Comparison of ENCODE assay signal across 8 cellular contexts in the genomic region with DNA sequence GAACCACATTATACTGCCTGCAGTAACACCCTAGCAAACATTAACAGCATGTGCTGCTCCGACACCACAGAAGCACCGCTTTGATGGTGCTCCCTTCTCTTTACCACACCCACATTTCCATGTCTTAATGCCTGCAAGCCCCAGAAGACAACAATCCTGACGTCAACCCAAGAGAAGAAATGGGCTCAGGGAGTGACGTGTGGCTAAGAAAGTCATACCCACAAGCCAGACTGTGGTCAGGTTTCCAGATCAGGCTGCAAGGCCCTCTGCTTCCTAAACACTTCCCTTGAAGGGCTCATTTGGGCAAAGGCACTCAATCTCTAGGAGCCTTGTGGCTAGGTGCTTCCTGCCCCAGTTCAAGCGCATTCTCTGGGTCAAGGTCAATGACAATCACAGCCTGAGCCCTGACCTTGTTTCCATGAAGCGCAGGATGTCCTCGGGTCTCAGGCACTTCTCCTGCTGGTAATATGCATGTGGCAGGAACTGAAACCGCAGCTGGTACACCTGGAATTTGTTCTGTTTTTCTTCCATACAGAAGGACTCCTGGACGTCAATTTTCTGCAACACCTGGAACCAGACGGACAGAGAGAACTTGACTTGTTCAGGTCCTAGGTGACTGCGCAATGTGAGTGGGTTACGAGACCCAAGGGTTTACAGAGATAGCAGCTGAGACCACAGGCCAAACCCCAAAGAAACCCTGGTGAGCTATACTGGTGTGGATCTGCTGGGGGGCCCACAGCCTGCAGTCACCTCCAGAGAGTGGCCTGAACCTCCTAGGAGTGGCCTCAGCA.
DNase-seq lines count a peak whose midpoint lies in the region; ATAC-seq, FAIRE-seq and TF ChIP-seq lines count a peak whose summit lies in the region.

No MANE protein-coding gene starts in this region.

- BruUV-seq in PC-9 (replicated peaks; lab: Mats Ljungman, UMichigan), result no TSS peak

- H3K4me3 Mint-ChIP-seq in T-helper 2 cell treated with Interferon-gamma antibody and Interleukin-4, amounts not matched to agents 5 μg/mL and 100 μg/mL, for 36 hours, result peak overlapping the region; percentile 82
- peak overlapping the region; percentile 67 to 89 (median 84) for H3K4me3 Mint-ChIP-seq in naive thymus-derived CD8-positive, alpha-beta T cell

- peak; percentile 59 to 71 for ATAC-seq in naive thymus-derived CD8-positive, alpha-beta T cell
- ATAC-seq in HG02852 (IDR thresholded peaks at IDR 0.05; ENCODE audit: unreplicated experiment), result no peak

- H3K9ac ChIP-seq in GM23248, result no peak overlapping the region; the same call in 1 of the 2 replicates

- H4K20me1 ChIP-seq in GM23248 (ENCODE audit: insufficient read depth) (no peaks in the 10 kb centered on the region), PC-9 (ENCODE audit: insufficient read depth) (no peaks in the 10 kb centered on the region)

- H3K4me2 ChIP-seq in GM23248 (ENCODE audit: unreplicated experiment) (no peak overlapping the region), PC-9 (no peak overlapping the region)

- FAIRE-seq in bronchial epithelial cell (lab: Jason Lieb, UNC), result peak; percentile 68

- POLR2A ChIA-PET in naive thymus-derived CD8-positive, alpha-beta T cell (lab: Charles Lee), result interaction anchor here (0.8 to 5.7 kb wide), 5 partner anchors 9 to 211 kb away, joined by 3 to 106 read pairs (median 6); partner anchors contain the start of gene ST3GAL5
- POLR2A ChIA-PET in PC-9 (lab: Charles Lee; ENCODE audit: unreplicated experiment), result no interaction called here

- intact Hi-C loops in PC-9 (cut with micrococcal nuclease; ENCODE audit: unreplicated experiment), result no loop called here

- H3K9me3 ChIP-seq in GM23248 (ENCODE audit: low read depth) (no peaks in the 10 kb centered on the region), tibial nerve (no peaks in the 10 kb centered on the region), PC-9 (ENCODE audit: insufficient read depth, low read depth) (no peaks in the 10 kb centered on the region)

- H3K79me2 ChIP-seq in GM23248 (ENCODE audit: insufficient read depth), result no peaks in the 10 kb centered on the region
- no peaks in the 10 kb centered on the region for H3K79me2 ChIP-seq in PC-9 (ENCODE audit: low read depth)

- H3K27me3 ChIP-seq in GM23248 (replicated peaks; ENCODE audit: insufficient read depth) (no peaks in the 10 kb centered on the region), bronchial epithelial cell (ENCODE audit: control insufficient read depth, insufficient read depth, low read length) (no peaks in the 10 kb centered on the region), tibial nerve (no peaks in the 10 kb centered on the region), PC-9 (ENCODE audit: insufficient read depth, low read depth) (no peaks in the 10 kb centered on the region)

- H3K27ac Mint-ChIP-seq in T-helper 2 cell treated with Interferon-gamma antibody and Interleukin-4, amounts not matched to agents 5 μg/mL and 100 μg/mL, for 36 hours, result peak overlapping the region; percentile 98
- H3K27ac Mint-ChIP-seq in naive thymus-derived CD8-positive, alpha-beta T cell, result peak overlapping the region; percentile 98 to 100 (median 100)

- peak; percentile 82 for DNase-seq in GM23248
- peak; percentile 85 for DNase-seq in T-helper 2 cell treated with Interferon-gamma antibody and Interleukin-4, amounts not matched to agents 5 μg/mL and 100 μg/mL, for 36 hours (ENCODE audit: low spot score)
- DNase-seq in bronchial epithelial cell (ENCODE audit: low read depth), result no peak
- peak in 9 of 10 donors; percentile 47 to 95 (median 89) for DNase-seq in naive thymus-derived CD8-positive, alpha-beta T cell
- DNase-seq in tibial nerve (ENCODE audit: low spot score in 2 of 2), result peak in 1 of 2 donors; percentile 59
- no peak for DNase-seq in PC-9
- DNase-seq in NCI-H748 (lab: John Stamatoyannopoulos, UW; ENCODE audit: unreplicated experiment), result no peak

- peak overlapping the region; percentile 78 for H3K27ac ChIP-seq in GM23248
- H3K27ac ChIP-seq in tibial nerve, result peak overlapping the region; percentile 66 to 93 (median 87)
- no peak overlapping the region for H3K27ac ChIP-seq in PC-9

- H3K4me1 ChIP-seq in GM23248 (ENCODE audit: insufficient read depth) (peaks cover 36% of the 10 kb centered on the region), tibial nerve (peaks cover 10 to 49% (median 44%) of the 10 kb centered on the region in 4 donors), PC-9 (replicated peaks; ENCODE audit: insufficient read depth) (no peaks in the 10 kb centered on the region)

- no peak for TF ChIP-seq POLR2A in tibial nerve (IDR thresholded peaks at IDR 0.05)

- peaks cover 25% of the 10 kb centered on the region for H3F3A ChIP-seq in GM23248 (ENCODE audit: insufficient read depth)
- H3F3A ChIP-seq in PC-9 (ENCODE audit: insufficient read depth, low read depth), result no peaks in the 10 kb centered on the region

- H3K36me3 Mint-ChIP-seq in T-helper 2 cell treated with Interferon-gamma antibody and Interleukin-4, amounts not matched to agents 5 μg/mL and 100 μg/mL, for 36 hours (ENCODE audit: low read depth), result peaks cover 51% of the 10 kb centered on the region
- H3K36me3 Mint-ChIP-seq in naive thymus-derived CD8-positive, alpha-beta T cell, result peaks cover 0 to 11% (median 9%) of the 10 kb centered on the region in 3 donors

- no peaks in the 10 kb centered on the region for H3K9me2 ChIP-seq in GM23248 (ENCODE audit: insufficient read depth)
- H3K9me2 ChIP-seq in PC-9 (ENCODE audit: insufficient read depth), result no peaks in the 10 kb centered on the region

- H3K9me3 Mint-ChIP-seq in T-helper 2 cell treated with Interferon-gamma antibody and Interleukin-4, amounts not matched to agents 5 μg/mL and 100 μg/mL, for 36 hours, result no peaks in the 10 kb centered on the region
- peaks cover 0 to 2% (median 0%) of the 10 kb centered on the region in 9 donors for H3K9me3 Mint-ChIP-seq in naive thymus-derived CD8-positive, alpha-beta T cell

- TF ChIP-seq CTCF in bronchial epithelial cell (IDR thresholded peaks at IDR 0.05; ENCODE audit: insufficient read depth, low read length, severe bottlenecking), result no peak
- TF ChIP-seq CTCF in tibial nerve (IDR thresholded peaks at IDR 0.05), result no peak
- no peak for TF ChIP-seq CTCF in PC-9 (conservative IDR thresholded peaks at IDR 0.05)

- in situ Hi-C loops in GM23248 (cut with MboI), result no loop called here

- WGBS in GM23248 (ENCODE audit: low coverage in 1 of 2, low lambda C conversion rate in 2 of 2, missing lambda C conversion rate in 2 of 2), 2 experiments, result 67 to 69% methylated on average over 12 of the region's 12 CpGs
- WGBS in tibial nerve, 2 donors, result 66 to 76% methylated on average over 12 of the region's 12 CpGs

- H3K4me3 ChIP-seq in GM23248 (no peak overlapping the region), bronchial epithelial cell (ENCODE audit: low read depth, low read length) (no peak overlapping the region), tibial nerve (no peak overlapping the region), PC-9 (no peak overlapping the region)

- peak; percentile 13 to 77 for TF ChIP-seq EP300 in tibial nerve (IDR thresholded peaks at IDR 0.05)

- H3K27me3 Mint-ChIP-seq in T-helper 2 cell treated with Interferon-gamma antibody and Interleukin-4, amounts not matched to agents 5 μg/mL and 100 μg/mL, for 36 hours (ENCODE audit: low read depth), result no peaks in the 10 kb centered on the region
- H3K27me3 Mint-ChIP-seq in naive thymus-derived CD8-positive, alpha-beta T cell, result peaks cover 0 to 3% (median 0%) of the 10 kb centered on the region in 5 donors

- H2AFZ ChIP-seq in GM23248 (no peak overlapping the region), PC-9 (no peak overlapping the region)

- H3K36me3 ChIP-seq in GM23248 (ENCODE audit: low read depth), result peaks cover 28% of the 10 kb centered on the region; the same call in 1 of the 2 replicates
- H3K36me3 ChIP-seq in bronchial epithelial cell (ENCODE audit: control insufficient read depth, insufficient read depth, low read length), result peaks cover 30% of the 10 kb centered on the region
- H3K36me3 ChIP-seq in tibial nerve, result peaks cover 0 to 73% (median 11%) of the 10 kb centered on the region in 3 donors
- peaks cover 11% of the 10 kb centered on the region for H3K36me3 ChIP-seq in PC-9 (ENCODE audit: low read depth)

- CTCF ChIA-PET in PC-9 (lab: Charles Lee), result no interaction called here

- H3K4me1 Mint-ChIP-seq in T-helper 2 cell treated with Interferon-gamma antibody and Interleukin-4, amounts not matched to agents 5 μg/mL and 100 μg/mL, for 36 hours (ENCODE audit: low read depth), result peaks cover 66% of the 10 kb centered on the region
- peaks cover 51 to 94% (median 89%) of the 10 kb centered on the region in 4 donors for H3K4me1 Mint-ChIP-seq in naive thymus-derived CD8-positive, alpha-beta T cell

Comparison
In these comparisons a context has a peak if more than half of its experiments do, and no peak if none do; other contexts are left out.
1. DNase-seq: peak in GM23248 (single experiment), T-helper 2 cell treated with Interferon-gamma antibody and Interleukin-4, amounts not matched to agents 5 μg/mL and 100 μg/mL, for 36 hours (single experiment) and naive thymus-derived CD8-positive, alpha-beta T cell (9 of 10); none in bronchial epithelial cell (single experiment), PC-9 (0 of 2) and NCI-H748 (single experiment).